ENCODE assay signal across 1 cellular context in genomic region chr12:56152132-56152755, GRCh38.
TF ChIP-seq lines count a peak whose summit lies in the region.

Gene MYL6B (plus strand): TSS chr12:56152587. CDS start chr12:56153919, 1,332 bp downstream.

TF ChIP-seq in GM12878, 131 proteins besides CTCF, POLR2A, EP300 and RAD21 (continued from another document):
- TF ChIP-seq PBX3 (IDR thresholded peaks at IDR 0.05; ENCODE audit: insufficient replicate concordance, low read depth, low read length) = no peak
- no peak for TF ChIP-seq BCL3 (IDR thresholded peaks at IDR 0.05; ENCODE audit: borderline replicate concordance, insufficient read depth, low read depth, low read length, poor library complexity, severe bottlenecking)
- TF ChIP-seq RB1 (IDR thresholded peaks at IDR 0.05; ENCODE audit: borderline replicate concordance) = no peak
- 0 out of 2 replicates have a peak, but pooled peaks have one; percentile 32 for TF ChIP-seq HDGF (IDR thresholded peaks at IDR 0.05)
- TF ChIP-seq ESRRA (IDR thresholded peaks at IDR 0.05; ENCODE audit: low read length) = no peak
- TF ChIP-seq MEF2A (IDR thresholded peaks at IDR 0.05; ENCODE audit: insufficient read depth, low read depth, low read length) = no peak
- 0 out of 2 replicates have a peak, but pooled peaks have one; percentile 8 for TF ChIP-seq EED (IDR thresholded peaks at IDR 0.05; ENCODE audit: low read depth)
- peak; percentile 62; the same call in 1 of the 2 replicates for TF ChIP-seq RUNX3 (IDR thresholded peaks at IDR 0.05; ENCODE audit: low read length)
- 0 out of 2 replicates have a peak, but pooled peaks have one; percentile 58 for TF ChIP-seq PAX8 (IDR thresholded peaks at IDR 0.05)
- no peak for TF ChIP-seq JUND (IDR thresholded peaks at IDR 0.05; ENCODE audit: low read depth, low read length)
- TF ChIP-seq YY1 (IDR thresholded peaks at IDR 0.05; ENCODE audit: low read depth, low read length) = peak; percentile 92
- TF ChIP-seq ZBTB40 (IDR thresholded peaks at IDR 0.05; ENCODE audit: borderline replicate concordance) = peak; percentile 85
- peak; percentile 52; the same call in 1 of the 2 replicates for TF ChIP-seq POLR2AphosphoS5 (IDR thresholded peaks at IDR 0.05; ENCODE audit: low read length)
- TF ChIP-seq ZNF207 (IDR thresholded peaks at IDR 0.05; ENCODE audit: borderline replicate concordance) = peak; percentile 63; the same call in 1 of the 2 replicates
- no peak for TF ChIP-seq TBL1XR1 (IDR thresholded peaks at IDR 0.05; ENCODE audit: low read depth, low read length)
- no peak for TF ChIP-seq BMI1 (IDR thresholded peaks at IDR 0.05; ENCODE audit: borderline replicate concordance)
- no peak for TF ChIP-seq DPF2 (IDR thresholded peaks at IDR 0.05)
